Comparison of ENCODE assay signal across 20 cellular contexts in the genomic region with DNA sequence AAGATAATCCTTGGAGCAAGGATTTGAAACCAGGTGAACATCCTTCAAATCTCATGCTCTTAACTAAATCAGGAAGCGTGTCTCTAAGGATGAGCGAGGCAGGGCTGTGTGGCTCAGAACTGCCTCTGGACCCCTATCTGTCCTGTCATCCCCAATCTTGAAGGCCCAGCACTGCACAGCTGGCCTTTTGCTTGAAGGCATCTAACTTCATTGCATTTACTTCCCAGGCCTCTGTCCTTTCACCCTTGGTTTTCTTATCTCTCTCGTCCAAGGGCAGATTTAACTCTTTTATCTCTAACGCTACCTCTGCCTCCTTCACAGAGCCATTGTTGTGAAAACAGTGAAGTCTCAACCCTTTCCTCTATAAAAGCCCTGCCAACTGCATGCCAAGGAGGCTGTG.
"Had no signal": no experiment of that assay in that cellular context is flagged by ENCODE, and none has a peak within 500 bp of the region (broad histone marks: within the 10 kb centered on the region; RNA-seq: fewer than 3 reads in every experiment).

No MANE protein-coding gene starts in this region.

- H3K27me3 ChIP-seq: adrenal gland, foreskin keratinocyte, pancreas, stomach, transverse colon, uterus had no signal

- H3K9me3 ChIP-seq: adrenal gland, left ventricle myocardium inferior, pancreas, stomach, transverse colon, uterus had no signal

- DNase-seq: activated CD4-positive, alpha-beta T cell treated with anti-CD3 and anti-CD28 coated beads for 48 hours; activated CD8-positive, alpha-beta T cell treated with anti-CD3 and anti-CD28 coated beads, Interleukin-2, amount 10 ng/mL, durations not matched to agents 7 days and 5 days; activated naive CD4-positive, alpha-beta T cell; central memory CD4-positive, alpha-beta T cell; dermis blood vessel endothelial cell; effector CD8-positive, alpha-beta T cell; foreskin keratinocyte; hypothalamus; left ventricle myocardium inferior; pancreas; right cardiac atrium; stimulated activated CD4-positive, alpha-beta T cell treated with anti-CD3 and anti-CD28 coated beads, Interleukin-12 subunit alpha, Interleukin-12 subunit beta, amount 100 ng/mL, for 4 hours; stomach; T-cell; transverse colon; uterus had no signal

- H3K4me1 ChIP-seq: adrenal gland, foreskin keratinocyte, left ventricle myocardium inferior, uterus had no signal

- H3K27ac ChIP-seq: adrenal gland, foreskin keratinocyte, left ventricle myocardium inferior, pancreas, stomach, transverse colon, uterus had no signal

- H3K36me3 ChIP-seq: adrenal gland, left ventricle myocardium inferior, pancreas, stomach, transverse colon, uterus had no signal

- ATAC-seq: activated CD8-positive, alpha-beta T cell treated with anti-CD3 and anti-CD28 coated beads, Interleukin-2, amount 10 ng/mL, durations not matched to agents 7 days and 5 days; natural killer cell treated with Interleukin-12 subunit alpha and Interleukin-12 subunit beta and Interleukin-15 and Interleukin-18, amount 100 ng/mL, for 72 hours; pancreas; right cardiac atrium; T-cell had no signal

- H3K4me3 ChIP-seq: adrenal gland, left ventricle myocardium inferior, pancreas, stomach, transverse colon, uterus had no signal

- FAIRE-seq: astrocyte, pancreas, TTC549 had no signal
